Comparison of ENCODE assay signal across 1 cellular context in the genomic region with DNA sequence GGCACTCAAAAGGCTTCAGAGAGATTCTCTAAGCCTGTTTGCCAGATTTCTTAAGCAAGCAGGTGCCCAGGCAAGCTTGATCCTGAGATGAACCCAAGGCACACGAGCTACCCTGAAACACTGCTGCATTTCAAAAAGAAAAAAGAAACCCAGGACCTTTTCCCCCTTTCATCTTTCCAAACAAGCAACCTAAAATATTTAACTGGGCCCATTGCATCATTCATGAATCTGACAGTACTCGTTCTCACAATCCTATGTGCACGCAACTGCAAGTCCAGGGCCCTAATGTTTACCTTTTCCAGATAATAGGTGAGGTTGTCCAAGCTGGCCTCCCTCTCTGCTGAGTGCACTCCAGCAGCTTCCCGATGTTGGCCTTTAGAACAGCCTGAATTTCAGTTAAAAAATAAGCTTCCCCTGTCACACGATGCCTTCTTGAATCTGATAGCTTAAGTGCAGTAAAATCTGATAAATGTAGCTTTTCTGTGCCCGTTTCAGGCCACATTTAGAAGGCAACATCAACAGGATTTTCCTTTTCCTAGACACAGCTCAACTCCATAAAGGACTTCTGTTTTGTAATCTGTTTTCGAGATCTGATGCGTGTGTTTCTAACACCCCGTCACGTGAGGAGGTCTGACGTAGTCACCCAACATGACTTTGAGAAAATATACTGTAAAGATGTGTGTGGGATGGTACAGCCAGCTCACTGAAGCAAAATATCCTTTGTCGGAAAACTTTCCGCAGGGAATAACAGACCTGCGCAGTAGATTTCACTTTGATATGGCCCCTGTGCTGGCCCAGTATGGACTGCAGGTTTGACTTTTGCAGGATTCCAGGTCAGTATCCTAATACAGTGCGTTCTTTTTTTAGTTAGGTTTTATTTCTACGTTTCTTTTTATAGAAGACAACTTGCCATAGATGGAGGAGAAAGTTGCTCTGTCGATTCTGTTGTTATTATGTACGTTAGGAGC.
TF ChIP-seq lines count a peak whose summit lies in the region.

No MANE protein-coding gene starts in this region.

TF ChIP-seq in A549, 52 proteins besides CTCF, POLR2A, EP300 and RAD21 (continued from another document):
- TF ChIP-seq TFCP2L1 (CRISPR knock-in tag; IDR thresholded peaks at IDR 0.05), result no peak
- no peak for TF ChIP-seq FOSB (CRISPR knock-in tag; IDR thresholded peaks at IDR 0.05)
- no peak for TF ChIP-seq JUN (IDR thresholded peaks at IDR 0.05)
- no peak for TF ChIP-seq EHMT2 (IDR thresholded peaks at IDR 0.05; ENCODE audit: low read depth)
- TF ChIP-seq HEYL (CRISPR knock-in tag; IDR thresholded peaks at IDR 0.05), result no peak
- no peak for TF ChIP-seq MAFK (IDR thresholded peaks at IDR 0.05; ENCODE audit: partially characterized antibody)
- TF ChIP-seq ESRRA (IDR thresholded peaks at IDR 0.05; ENCODE audit: borderline replicate concordance, low read length), result no peak
- TF ChIP-seq NPAS2 (CRISPR knock-in tag; IDR thresholded peaks at IDR 0.05; ENCODE audit: borderline replicate concordance), result no peak
